ENCODE assay signal across 8 cellular contexts in the genomic region with DNA sequence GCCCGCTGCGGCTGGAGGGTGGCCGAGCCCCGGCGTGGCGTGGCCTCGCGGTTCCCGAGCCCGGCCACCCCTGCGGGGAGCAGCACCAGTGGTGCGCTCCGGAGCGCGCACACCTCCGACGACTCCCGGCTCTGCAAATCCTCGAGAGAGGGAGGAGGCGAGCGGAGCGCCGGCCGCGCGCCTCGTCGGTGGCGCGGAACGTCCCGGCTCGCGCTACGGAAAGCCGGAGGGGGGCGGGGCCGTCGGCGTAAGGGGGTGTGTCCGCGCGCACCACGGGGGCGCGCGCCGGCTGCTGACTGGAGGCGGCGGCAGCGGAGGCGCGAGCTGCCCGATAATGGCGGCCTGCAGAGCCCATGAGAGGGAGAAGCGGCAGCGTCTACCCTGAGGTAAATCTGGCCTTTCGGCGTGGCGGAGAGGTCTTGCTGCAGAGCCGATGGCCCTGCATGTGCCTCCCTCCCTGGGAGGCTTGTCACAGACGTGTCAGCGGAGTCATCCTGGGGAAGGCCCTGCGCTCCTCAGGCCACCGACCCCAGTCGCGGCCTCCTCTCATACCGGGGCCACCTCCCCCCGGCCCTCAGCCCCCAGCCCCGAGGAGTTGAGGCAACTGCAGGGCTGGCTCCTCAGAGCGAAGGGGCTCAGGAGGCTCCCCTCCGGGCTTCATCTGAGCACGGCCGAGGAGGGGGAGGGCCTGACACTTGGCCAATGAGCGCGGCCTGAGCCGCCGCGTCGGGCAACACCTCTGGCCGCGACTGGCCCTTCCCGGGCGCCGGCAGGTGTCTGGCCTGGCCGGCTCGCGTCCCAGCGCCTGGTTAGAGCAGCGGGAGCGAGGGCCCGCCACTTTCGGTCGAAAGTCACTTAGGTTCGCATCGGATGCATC. TPM values are rescaled to one million over a fixed set of nuclear protein-coding genes. Genes with fewer than 3 reads are reported as not detected.
DNase-seq lines count a peak whose midpoint lies in the region; ATAC-seq and TF ChIP-seq lines count a peak whose summit lies in the region.

A gene (plus strand): TSS at position 295 of the 877 bp plus-strand sequence. CDS start 2,485 bp downstream, outside the sequence.

- ATAC-seq in GM21526 (IDR thresholded peaks at IDR 0.05; ENCODE audit: low FRiP score, unreplicated experiment), result peak; percentile 62

- H3K27ac ChIP-seq in OCI-LY1 (ENCODE audit: low read depth, low read length, poor library complexity, severe bottlenecking), result peak within 1 kb of the TSS; percentile 81

- H3K27ac Mint-ChIP-seq in Calu3 (ENCODE audit: unreplicated experiment) (peak within 1 kb of the TSS; percentile 90), endothelial cell (ENCODE audit: unreplicated experiment) (peak within 1 kb of the TSS; percentile 74)

- peaks cover 3% of the 10 kb centered on the region; the same call in 1 of the 2 replicates for H3K27me3 ChIP-seq in OCI-LY1 (ENCODE audit: insufficient read depth, low read length)

- peaks cover 24% of the 10 kb centered on the region; the same call in 1 of the 2 replicates for H3K36me3 ChIP-seq in OCI-LY1 (ENCODE audit: insufficient read depth, low read length)

- no peaks in the 10 kb centered on the region for H3F3A ChIP-seq in OCI-LY1 (ENCODE audit: insufficient read depth, low read length)

- H3K4me3 Mint-ChIP-seq in Calu3 (ENCODE audit: low read depth, unreplicated experiment), result peak within 1 kb of the TSS; percentile 91
- peak within 1 kb of the TSS; percentile 95 for H3K4me3 Mint-ChIP-seq in endothelial cell (ENCODE audit: unreplicated experiment)

- no peaks in the 10 kb centered on the region for H3K9me3 Mint-ChIP-seq in Calu3 (ENCODE audit: low read depth, unreplicated experiment)
- H3K9me3 Mint-ChIP-seq in endothelial cell (ENCODE audit: unreplicated experiment), result no peaks in the 10 kb centered on the region

- H3K9ac ChIP-seq in OCI-LY1 (ENCODE audit: low read length), result peak within 1 kb of the TSS; percentile 84

- H4K20me1 ChIP-seq in OCI-LY1 (ENCODE audit: insufficient read depth, low read length), result no peaks in the 10 kb centered on the region

- H3K9me2 ChIP-seq in OCI-LY1 (ENCODE audit: low read depth, low read length), result no peaks in the 10 kb centered on the region

- BruUV-seq in Calu3 (replicated peaks; lab: Mats Ljungman, UMichigan), result no TSS peak

- no peak within 1 kb of the TSS for H2AFZ ChIP-seq in OCI-LY1 (ENCODE audit: low read length)

- H3K27me3 Mint-ChIP-seq in Calu3 (ENCODE audit: unreplicated experiment), result no peaks in the 10 kb centered on the region
- H3K27me3 Mint-ChIP-seq in endothelial cell (ENCODE audit: unreplicated experiment), result peaks cover 9% of the 10 kb centered on the region

- no peak for TF ChIP-seq CTCF in Calu3 (IDR thresholded peaks at IDR 0.05; ENCODE audit: unreplicated experiment)
- TF ChIP-seq CTCF in OCI-LY1 (IDR thresholded peaks at IDR 0.05; ENCODE audit: low read length), result no peak
- TF ChIP-seq CTCF in endothelial cell (IDR thresholded peaks at IDR 0.05; ENCODE audit: unreplicated experiment), result no peak

- no peaks in the 10 kb centered on the region for H3K79me2 ChIP-seq in OCI-LY1 (ENCODE audit: insufficient read depth, low read length)

- H3K4me2 ChIP-seq in OCI-LY1 (ENCODE audit: low read length), result peak within 1 kb of the TSS; percentile 90

- H3K4me1 Mint-ChIP-seq in Calu3 (ENCODE audit: low read depth, unreplicated experiment) (peaks cover 12% of the 10 kb centered on the region), endothelial cell (ENCODE audit: unreplicated experiment) (peaks cover 9% of the 10 kb centered on the region)

- CTCF ChIA-PET in Calu3 (lab: Charles Lee), result interaction anchor here (0.7 to 2.2 kb wide), 3 partner anchors 33 to 207 kb away, joined by 3 to 7 read pairs (median 5); no protein-coding TSS in a partner anchor

- intact Hi-C loops in Calu3 (cut with micrococcal nuclease; ENCODE audit: unreplicated experiment), result loop anchor here (2.0 kb wide), 1 partner anchor 15 kb away; no protein-coding TSS in a partner anchor

- H3K36me3 Mint-ChIP-seq in Calu3 (ENCODE audit: insufficient read depth, unreplicated experiment) (peaks cover 31% of the 10 kb centered on the region), endothelial cell (ENCODE audit: low read depth, unreplicated experiment) (peaks cover 6% of the 10 kb centered on the region)

- DNase-seq in Calu3, result peak; percentile 92
- peak; percentile 79 for DNase-seq in HuH-7.5 (ENCODE audit: low spot score)
- peak; percentile 94 for DNase-seq in activated CD8-positive, alpha-beta memory T cell treated with anti-CD3 and anti-CD28 coated beads, Interleukin-2, amount 50 U/mL, for 4 hours
- peak; percentile 96 for DNase-seq in endothelial cell (ENCODE audit: low spot score)
- DNase-seq in middle frontal gyrus (ENCODE audit: extremely low spot score, low spot score), result peak; percentile 77
- peak; percentile 84 to 92 for DNase-seq in stimulated activated CD8-positive, alpha-beta memory T cell treated with anti-CD3 and anti-CD28 coated beads, Interleukin-15, amount 100 ng/mL, for 48 hours (ENCODE audit: low read depth in 2 of 2)

- no peaks in the 10 kb centered on the region for H3K9me3 ChIP-seq in OCI-LY1 (ENCODE audit: low read length)

- H3K4me3 ChIP-seq in OCI-LY1 (ENCODE audit: low read depth, low read length, poor library complexity, severe bottlenecking), result peak within 1 kb of the TSS; percentile 75

- peaks cover 35% of the 10 kb centered on the region for H3K4me1 ChIP-seq in OCI-LY1 (ENCODE audit: insufficient read depth, low read length, severe bottlenecking)

RNA-seq across cellular contexts. Expression of the gene that starts here (rescaled TPM):
- 11.4 and 11.9 TPM in 2 replicates for total RNA-seq in Calu3 (2022)
- total RNA-seq in endothelial cell (ENCODE audit: unreplicated experiment), result 6.8 TPM

Comparison
In these comparisons a context has a peak if more than half of its experiments do, and no peak if none do; other contexts are left out.
1. Peak in every context shown above with its lines: DNase-seq, ATAC-seq, H3K4me3 ChIP-seq and H3K27ac ChIP-seq.